Comparison of ENCODE assay signal across 21 cellular contexts in genomic region chr9:5897851-5898250, GRCh38. TPM values are rescaled to one million over a fixed set of nuclear protein-coding genes. Genes with fewer than 3 reads are reported as not detected.
DNase-seq lines count a peak whose midpoint lies in the region; ATAC-seq and TF ChIP-seq lines count a peak whose summit lies in the region.
"Had no signal": no experiment of that assay in that cellular context is flagged by ENCODE, and none has a peak within 500 bp of the region (broad histone marks: within the 10 kb centered on the region; RNA-seq: fewer than 3 reads in every experiment).

No MANE protein-coding gene starts in this region.

- no peaks in the 10 kb centered on the region for H3K27me3 ChIP-seq in esophagus muscularis mucosa
- H3K27me3 ChIP-seq: BLaER1 treated with 17β-estradiol and CSF1 and Interleukin-3, amounts not matched to agents 10 nM and 100 nM had no signal

- H3K36me3 Mint-ChIP-seq in activated naive CD4-positive, alpha-beta T cell treated with anti-CD3 and anti-CD28 coated beads, Interleukin-2, amount 50 U/mL, for 24 hours: peaks cover 3% of the 10 kb centered on the region

- TF ChIP-seq EP300 in esophagus muscularis mucosa (IDR thresholded peaks at IDR 0.05): no peak

- H3K4me1 ChIP-seq in esophagus muscularis mucosa: no peaks in the 10 kb centered on the region
- H3K4me1 ChIP-seq: HAP-1 had no signal

- no peak for DNase-seq in activated naive CD4-positive, alpha-beta T cell treated with Interleukin-2 at 50 U/mL for 16 hours
- peak; percentile 27 for DNase-seq in M059J (ENCODE audit: low read depth)
- DNase-seq in esophagus muscularis mucosa (ENCODE audit: extremely low spot score): peak; percentile 26
- peak; percentile 24 for DNase-seq in iris pigment epithelial cell (ENCODE audit: low read depth)
- DNase-seq in OCI-M2 (lab: John Stamatoyannopoulos, UW; ENCODE audit: unreplicated experiment): no peak
- DNase-seq in NCI-H1092 (lab: John Stamatoyannopoulos, UW): no peak
- DNase-seq: 8988T; Calu3; CD8-positive, alpha-beta T cell; DMS79 treated with DMSO at 0.1 percent for 48 hours; GM23248; IMR-90 had no signal

- H3K4me3 Mint-ChIP-seq in activated naive CD4-positive, alpha-beta T cell treated with anti-CD3 and anti-CD28 coated beads, Interleukin-2, amount 50 U/mL, for 24 hours: no peak overlapping the region
- H3K4me3 Mint-ChIP-seq: B cell; CD8-positive, alpha-beta T cell had no signal

- ATAC-seq in HG02840 (IDR thresholded peaks at IDR 0.05; ENCODE audit: low FRiP score, unreplicated experiment): no peak
- ATAC-seq: CD8-positive, alpha-beta T cell; GM12878 had no signal

- no peaks in the 10 kb centered on the region for H3K9me3 Mint-ChIP-seq in activated naive CD4-positive, alpha-beta T cell treated with anti-CD3 and anti-CD28 coated beads, Interleukin-2, amount 50 U/mL, for 24 hours
- H3K9me3 Mint-ChIP-seq: CD8-positive, alpha-beta T cell had no signal

- 94% methylated on average over 5 of the region's 5 CpGs for WGBS in esophagus muscularis mucosa

- H3K27ac Mint-ChIP-seq in activated naive CD4-positive, alpha-beta T cell treated with anti-CD3 and anti-CD28 coated beads, Interleukin-2, amount 50 U/mL, for 24 hours: peak overlapping the region; percentile 61
- H3K27ac Mint-ChIP-seq: B cell; CD8-positive, alpha-beta T cell had no signal

- H3K36me3 ChIP-seq in esophagus muscularis mucosa: peaks cover 0 to 32% (median 25%) of the 10 kb centered on the region in 4 donors
- H3K36me3 ChIP-seq: HAP-1 had no signal

- no peak for TF ChIP-seq CTCF in esophagus muscularis mucosa (IDR thresholded peaks at IDR 0.05)

- no peak overlapping the region for H3K27ac ChIP-seq in esophagus muscularis mucosa (replicated peaks in 1 of 4)
- H3K27ac ChIP-seq: BLaER1 treated with 17β-estradiol and CSF1 and Interleukin-3, amounts not matched to agents 10 nM and 100 nM; GM23248 had no signal

- H3K4me1 Mint-ChIP-seq in activated naive CD4-positive, alpha-beta T cell treated with anti-CD3 and anti-CD28 coated beads, Interleukin-2, amount 50 U/mL, for 24 hours: peaks cover 17% of the 10 kb centered on the region
- H3K4me1 Mint-ChIP-seq: B cell had no signal

- TF ChIP-seq POLR2A in esophagus muscularis mucosa (IDR thresholded peaks at IDR 0.05; ENCODE audit: low read depth): no peak

- H3K27me3 Mint-ChIP-seq in activated naive CD4-positive, alpha-beta T cell treated with anti-CD3 and anti-CD28 coated beads, Interleukin-2, amount 50 U/mL, for 24 hours: no peaks in the 10 kb centered on the region
- H3K27me3 Mint-ChIP-seq: B cell had no signal

- no peaks in the 10 kb centered on the region for H3K9me3 ChIP-seq in esophagus muscularis mucosa
- H3K9me3 ChIP-seq: BLaER1 treated with 17β-estradiol and CSF1 and Interleukin-3, amounts not matched to agents 10 nM and 100 nM; HAP-1 had no signal

- H3K4me3 ChIP-seq in esophagus muscularis mucosa: no peak overlapping the region
- H3K4me3 ChIP-seq: BLaER1 treated with 17β-estradiol and CSF1 and Interleukin-3, amounts not matched to agents 10 nM and 100 nM; GM12878; GM23248; HAP-1 had no signal

- intact Hi-C loops in esophagus muscularis mucosa (cut with DNase I): no loop called here

RNA-seq across cellular contexts. Expression of gene MLANA, which starts 7.2 kb away (rescaled TPM):
- not detected in 2 replicates for total RNA-seq in M059J (2014; rRNA removed; shearing (Covaris generic))
- total RNA-seq in esophagus muscularis mucosa: not detected
- total RNA-seq: B cell; Calu3; CD8-positive, alpha-beta T cell; G401; GM23248; H4; HT-29; IMR-90 had no signal

Comparison
In these comparisons a context has a peak if more than half of its experiments do, and no peak if none do; other contexts are left out.
1. DNase-seq: peak in M059J (single experiment), esophagus muscularis mucosa (single experiment) and iris pigment epithelial cell (single experiment); none in activated naive CD4-positive, alpha-beta T cell treated with Interleukin-2 at 50 U/mL for 16 hours (single experiment), OCI-M2 (single experiment) and NCI-H1092 (single experiment).